ENCODE assay signal across 8 cellular contexts in the genomic region with DNA sequence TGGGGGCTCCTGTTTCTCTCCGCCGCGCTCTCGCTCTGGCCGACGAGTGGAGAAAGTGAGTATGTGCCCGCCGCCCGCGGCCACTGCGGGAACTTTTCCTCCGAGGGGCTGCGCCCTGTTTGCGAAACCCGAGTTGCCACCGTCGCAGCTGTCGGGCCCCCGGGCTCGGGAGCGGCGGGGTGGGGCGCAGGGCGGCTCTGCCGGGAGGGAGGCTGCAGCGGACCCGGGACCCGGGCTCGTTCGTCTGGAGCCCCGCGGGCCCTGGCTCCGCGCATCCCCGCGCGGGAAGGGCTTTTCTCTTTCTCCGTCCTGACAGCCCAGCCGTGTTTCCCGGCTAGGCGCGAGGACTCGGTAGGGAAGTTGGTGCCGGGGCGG. TPM values are rescaled to one million over a fixed set of nuclear protein-coding genes. Genes with fewer than 3 reads are reported as not detected.
DNase-seq lines count a peak whose midpoint lies in the region; ATAC-seq, FAIRE-seq and TF ChIP-seq lines count a peak whose summit lies in the region.

No MANE protein-coding gene starts in this region.

- H3K4me3 Mint-ChIP-seq in T-helper 17 cell: peak overlapping the region; percentile 95

- peaks cover 38% of the 10 kb centered on the region for H3K27me3 Mint-ChIP-seq in T-helper 17 cell

- no peak for FAIRE-seq in bronchial epithelial cell (lab: Jason Lieb, UNC)
- no peak for FAIRE-seq in kidney (lab: Jason Lieb, UNC)

- H3K27ac Mint-ChIP-seq in T-helper 17 cell: peak overlapping the region; percentile 51

- TF ChIP-seq CTCF in bronchial epithelial cell (IDR thresholded peaks at IDR 0.05; ENCODE audit: insufficient read depth, low read length, severe bottlenecking) (peak; percentile 12), kidney (IDR thresholded peaks at IDR 0.05; ENCODE audit: borderline replicate concordance, extremely low read depth, insufficient read depth) (no peak)

- H3K9me3 ChIP-seq in T-helper 17 cell (ENCODE audit: control insufficient read depth, low read length, poor library complexity, severe bottlenecking) (peaks cover 2% of the 10 kb centered on the region), kidney (ENCODE audit: control insufficient read depth in 1 of 2, low read length in 2 of 2) (no peaks in the 10 kb centered on the region)

- peak overlapping the region; percentile 77 to 92 for H3K9ac ChIP-seq in kidney (ENCODE audit: low read length in 2 of 2)

- DNase-seq in NCI-H1417 (lab: John Stamatoyannopoulos, UW) (peak; percentile 34 to 74 (median 70)), NCI-H1417 treated with DMSO at 0.1 percent for 48 hours (lab: John Stamatoyannopoulos, UW) (no peak), T-helper 17 cell (peak in 1 of 3 donors; percentile 26), bronchial epithelial cell (ENCODE audit: low read depth) (no peak), kidney (peak; percentile 81), NCI-H146 treated with DMSO at 0.1 percent for 48 hours (lab: John Stamatoyannopoulos, UW; ENCODE audit: unreplicated experiment) (no peak)
- DNase-seq in stimulated activated CD4-positive, alpha-beta T cell treated with anti-CD3 and anti-CD28 coated beads, Interleukin-4, amount 100 ng/mL, for 1 hour: peak; percentile 58

- no peaks in the 10 kb centered on the region for H3K27me3 ChIP-seq in bronchial epithelial cell (ENCODE audit: control insufficient read depth, insufficient read depth, low read length)

- H3K27ac ChIP-seq in kidney (ENCODE audit: low read depth in 2 of 2, low read length in 2 of 2): peak overlapping the region; percentile 91

- H3K36me3 ChIP-seq in bronchial epithelial cell (ENCODE audit: control insufficient read depth, insufficient read depth, low read length) (no peaks in the 10 kb centered on the region), kidney (ENCODE audit: control insufficient read depth in 1 of 2, insufficient read depth in 2 of 2, low read length in 2 of 2) (no peaks in the 10 kb centered on the region)

- intact Hi-C loops in kidney (cut with DNase I): no loop called here

- H3K36me3 Mint-ChIP-seq in T-helper 17 cell (ENCODE audit: low read depth): peaks cover 2% of the 10 kb centered on the region

- no peak for ATAC-seq in T-helper 17 cell
- ATAC-seq in HG02870 (IDR thresholded peaks at IDR 0.05; ENCODE audit: unreplicated experiment): no peak

- H3K4me1 Mint-ChIP-seq in T-helper 17 cell: peaks cover 23% of the 10 kb centered on the region

- peak overlapping the region; percentile 87 for H3K4me3 ChIP-seq in bronchial epithelial cell (ENCODE audit: low read depth, low read length)
- H3K4me3 ChIP-seq in kidney (ENCODE audit: low read length in 2 of 2): peak overlapping the region; percentile 87 to 91

- H3K4me1 ChIP-seq in kidney (ENCODE audit: control insufficient read depth in 1 of 2, insufficient read depth in 1 of 2, low read depth in 1 of 2, low read length in 2 of 2): peaks cover 5 to 6% of the 10 kb centered on the region in 2 donors

RNA-seq across cellular contexts. Expression of a gene that starts 1.3 kb away (rescaled TPM):
- total RNA-seq in T-helper 17 cell (10 to 100 TPM; 13.7 to 27.1 TPM), bronchial epithelial cell (23.2 and 39.5 TPM in 2 replicates), kidney (73.2 TPM)
- 6.5 TPM for polyA plus RNA-seq in kidney (ENCODE audit: insufficient read depth, low read depth, low replicate concordance)

Comparison
In these comparisons a context has a peak if more than half of its experiments do, and no peak if none do; other contexts are left out.
1. DNase-seq: peak in NCI-H1417 (3 of 3), kidney (single experiment) and stimulated activated CD4-positive, alpha-beta T cell treated with anti-CD3 and anti-CD28 coated beads, Interleukin-4, amount 100 ng/mL, for 1 hour (single experiment); none in NCI-H1417 treated with DMSO at 0.1 percent for 48 hours (single experiment), bronchial epithelial cell (single experiment) and NCI-H146 treated with DMSO at 0.1 percent for 48 hours (single experiment).